11 cellular contexts compared by ENCODE assay signal in the genomic region with DNA sequence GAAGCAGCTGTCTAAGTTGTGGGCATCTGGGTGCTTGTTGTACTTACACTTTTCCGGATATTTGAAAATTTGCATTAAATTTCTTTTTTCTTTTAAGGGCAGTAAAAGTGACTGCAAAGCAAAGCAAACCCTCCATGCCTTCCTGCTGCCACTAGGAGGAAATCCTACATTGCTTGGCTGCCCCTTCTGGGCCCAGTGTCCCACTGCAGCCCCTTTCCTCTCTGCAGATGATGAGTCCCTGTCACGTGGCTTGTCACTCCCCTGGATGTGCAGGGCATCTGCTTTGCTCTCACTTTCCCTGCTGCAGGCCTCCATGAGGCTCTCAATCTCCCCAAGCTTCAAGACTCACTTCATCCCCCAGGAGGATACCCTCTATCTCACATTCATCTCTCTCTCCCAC. TPM values are rescaled to one million over a fixed set of nuclear protein-coding genes. Genes with fewer than 3 reads are reported as not detected.
A peak's percentile ranks its signal among the peaks of the same experiment; 100 is the strongest.
DNase-seq lines count a peak whose midpoint lies in the region; ATAC-seq lines count a peak whose summit lies in the region.
"Had no signal": no experiment of that assay in that cellular context is flagged by ENCODE, and none has a peak within 500 bp of the region (broad histone marks: within the 10 kb centered on the region; RNA-seq: fewer than 3 reads in every experiment).

No MANE protein-coding gene starts in this region.

- no peak for ATAC-seq in activated CD8-positive, alpha-beta T cell treated with anti-CD3 and anti-CD28 coated beads, Interleukin-2, amount 10 ng/mL, durations not matched to agents 7 days and 5 days
- no peak for ATAC-seq in activated CD8-positive, alpha-beta memory T cell treated with anti-CD3 and anti-CD28 coated beads, Interleukin-2, amount 10 ng/mL, durations not matched to agents 7 days and 5 days
- ATAC-seq in GM19328 (IDR thresholded peaks at IDR 0.05; ENCODE audit: unreplicated experiment) (no peak), esophagus mucosa (no peak)
- ATAC-seq: left colon had no signal

- H3K4me1 Mint-ChIP-seq in activated CD8-positive, alpha-beta T cell treated with anti-CD3 and anti-CD28 coated beads, Interleukin-2, amount 10 ng/mL, durations not matched to agents 7 days and 5 days (ENCODE audit: low read depth), result no peaks in the 10 kb centered on the region
- no peaks in the 10 kb centered on the region for H3K4me1 Mint-ChIP-seq in activated CD8-positive, alpha-beta memory T cell treated with anti-CD3 and anti-CD28 coated beads, Interleukin-2, amount 10 ng/mL, durations not matched to agents 7 days and 5 days
- H3K4me1 Mint-ChIP-seq: central memory CD8-positive, alpha-beta T cell had no signal

- no peaks in the 10 kb centered on the region for H3K9me3 Mint-ChIP-seq in activated CD8-positive, alpha-beta T cell treated with anti-CD3 and anti-CD28 coated beads, Interleukin-2, amount 10 ng/mL, durations not matched to agents 7 days and 5 days (ENCODE audit: insufficient read depth)
- H3K9me3 Mint-ChIP-seq in activated CD8-positive, alpha-beta memory T cell treated with anti-CD3 and anti-CD28 coated beads, Interleukin-2, amount 10 ng/mL, durations not matched to agents 7 days and 5 days (ENCODE audit: low read depth), result no peaks in the 10 kb centered on the region
- H3K9me3 Mint-ChIP-seq: central memory CD8-positive, alpha-beta T cell had no signal

- H3K27ac Mint-ChIP-seq in activated CD8-positive, alpha-beta T cell treated with anti-CD3 and anti-CD28 coated beads, Interleukin-2, amount 10 ng/mL, durations not matched to agents 7 days and 5 days, result peak overlapping the region; percentile 10
- no peak overlapping the region for H3K27ac Mint-ChIP-seq in activated CD8-positive, alpha-beta memory T cell treated with anti-CD3 and anti-CD28 coated beads, Interleukin-2, amount 10 ng/mL, durations not matched to agents 7 days and 5 days

- CTCF ChIA-PET in activated CD8-positive, alpha-beta T cell treated with anti-CD3 and anti-CD28 coated beads, Interleukin-2, amount 10 ng/mL, durations not matched to agents 7 days and 5 days (lab: Charles Lee), result no interaction called here
- CTCF ChIA-PET in activated CD8-positive, alpha-beta memory T cell treated with anti-CD3 and anti-CD28 coated beads, Interleukin-2, amount 10 ng/mL, durations not matched to agents 7 days and 5 days (lab: Charles Lee), result interaction anchor here (1.2 kb wide), 1 partner anchor 12 kb away, joined by 3 read pairs; a partner anchor contains a TSS

- no peak overlapping the region for H3K4me3 ChIP-seq in Jurkat, Clone E6-1 (ENCODE audit: low read length)

- POLR2A ChIA-PET in activated CD8-positive, alpha-beta T cell treated with anti-CD3 and anti-CD28 coated beads, Interleukin-2, amount 10 ng/mL, durations not matched to agents 7 days and 5 days (lab: Charles Lee), result no interaction called here

- peak; percentile 79 for DNase-seq in DMS 273 (lab: John Stamatoyannopoulos, UW; ENCODE audit: unreplicated experiment)
- DNase-seq in Jurkat, Clone E6-1 (ENCODE audit: low read depth, low spot score), result peak; percentile 14
- DNase-seq in activated CD8-positive, alpha-beta T cell treated with anti-CD3 and anti-CD28 coated beads, Interleukin-2, amount 10 ng/mL, durations not matched to agents 7 days and 5 days, result no peak
- DNase-seq in kidney tubule cell (ENCODE audit: low spot score), result peak; percentile 6
- DNase-seq in activated CD8-positive, alpha-beta memory T cell treated with anti-CD3 and anti-CD28 coated beads, Interleukin-2, amount 10 ng/mL, durations not matched to agents 7 days and 5 days, result no peak
- DNase-seq in stimulated activated CD4-positive, alpha-beta T cell treated with anti-CD3 and anti-CD28 coated beads, Interleukin-12 subunit alpha, Interleukin-12 subunit beta, amount 100 ng/mL, for 4 hours, result no peak
- DNase-seq: activated CD8-positive, alpha-beta memory T cell treated with anti-CD3 and anti-CD28 coated beads for 24 hours; left colon had no signal

- H3K27me3 Mint-ChIP-seq in activated CD8-positive, alpha-beta T cell treated with anti-CD3 and anti-CD28 coated beads, Interleukin-2, amount 10 ng/mL, durations not matched to agents 7 days and 5 days (ENCODE audit: low read depth), result no peaks in the 10 kb centered on the region
- no peaks in the 10 kb centered on the region for H3K27me3 Mint-ChIP-seq in activated CD8-positive, alpha-beta memory T cell treated with anti-CD3 and anti-CD28 coated beads, Interleukin-2, amount 10 ng/mL, durations not matched to agents 7 days and 5 days
- H3K27me3 Mint-ChIP-seq: central memory CD8-positive, alpha-beta T cell had no signal

- no peak overlapping the region for H3K4me3 Mint-ChIP-seq in activated CD8-positive, alpha-beta T cell treated with anti-CD3 and anti-CD28 coated beads, Interleukin-2, amount 10 ng/mL, durations not matched to agents 7 days and 5 days
- H3K4me3 Mint-ChIP-seq in activated CD8-positive, alpha-beta memory T cell treated with anti-CD3 and anti-CD28 coated beads, Interleukin-2, amount 10 ng/mL, durations not matched to agents 7 days and 5 days, result no peak overlapping the region
- H3K4me3 Mint-ChIP-seq: central memory CD8-positive, alpha-beta T cell had no signal

- H3K36me3 Mint-ChIP-seq in activated CD8-positive, alpha-beta T cell treated with anti-CD3 and anti-CD28 coated beads, Interleukin-2, amount 10 ng/mL, durations not matched to agents 7 days and 5 days (ENCODE audit: low read depth), result no peaks in the 10 kb centered on the region
- no peaks in the 10 kb centered on the region for H3K36me3 Mint-ChIP-seq in activated CD8-positive, alpha-beta memory T cell treated with anti-CD3 and anti-CD28 coated beads, Interleukin-2, amount 10 ng/mL, durations not matched to agents 7 days and 5 days

RNA-seq across cellular contexts. Expression of a gene that starts 12.7 kb away (rescaled TPM):
- 51.1 TPM for polyA plus RNA-seq in Jurkat, Clone E6-1 (2012; ENCODE audit: insufficient read depth, insufficient read length)
- 10 to 100 TPM; 31.4 to 31.5 TPM for total RNA-seq in activated CD8-positive, alpha-beta T cell treated with anti-CD3 and anti-CD28 coated beads, Interleukin-2, amount 10 ng/mL, durations not matched to agents 7 days and 5 days
- total RNA-seq in activated CD8-positive, alpha-beta memory T cell treated with anti-CD3 and anti-CD28 coated beads, Interleukin-2, amount 10 ng/mL, durations not matched to agents 7 days and 5 days, result 10 to 100 TPM; 30.1 to 35.7 TPM
- total RNA-seq in esophagus mucosa, result 21.5 TPM

RNA-seq across cellular contexts. Expression of a gene that starts 43.1 kb away (rescaled TPM):
- 5.1 TPM for polyA plus RNA-seq in Jurkat, Clone E6-1 (2012; ENCODE audit: insufficient read depth, insufficient read length)
- total RNA-seq in activated CD8-positive, alpha-beta T cell treated with anti-CD3 and anti-CD28 coated beads, Interleukin-2, amount 10 ng/mL, durations not matched to agents 7 days and 5 days, result not detected
- total RNA-seq in activated CD8-positive, alpha-beta memory T cell treated with anti-CD3 and anti-CD28 coated beads, Interleukin-2, amount 10 ng/mL, durations not matched to agents 7 days and 5 days, result under 1 TPM in 1 of 2 experiments, not detected in 1; 0.12 TPM
- total RNA-seq in esophagus mucosa, result 8.2 TPM

Comparison
In these comparisons a context has a peak if more than half of its experiments do, and no peak if none do; other contexts are left out.
1. DNase-seq: peak in DMS 273 (single experiment), Jurkat, Clone E6-1 (single experiment) and kidney tubule cell (single experiment); none in activated CD8-positive, alpha-beta T cell treated with anti-CD3 and anti-CD28 coated beads, Interleukin-2, amount 10 ng/mL, durations not matched to agents 7 days and 5 days (single experiment), activated CD8-positive, alpha-beta memory T cell treated with anti-CD3 and anti-CD28 coated beads, Interleukin-2, amount 10 ng/mL, durations not matched to agents 7 days and 5 days (single experiment) and stimulated activated CD4-positive, alpha-beta T cell treated with anti-CD3 and anti-CD28 coated beads, Interleukin-12 subunit alpha, Interleukin-12 subunit beta, amount 100 ng/mL, for 4 hours (single experiment).